Comparison of ENCODE assay signal across 1 cellular context in the genomic region with DNA sequence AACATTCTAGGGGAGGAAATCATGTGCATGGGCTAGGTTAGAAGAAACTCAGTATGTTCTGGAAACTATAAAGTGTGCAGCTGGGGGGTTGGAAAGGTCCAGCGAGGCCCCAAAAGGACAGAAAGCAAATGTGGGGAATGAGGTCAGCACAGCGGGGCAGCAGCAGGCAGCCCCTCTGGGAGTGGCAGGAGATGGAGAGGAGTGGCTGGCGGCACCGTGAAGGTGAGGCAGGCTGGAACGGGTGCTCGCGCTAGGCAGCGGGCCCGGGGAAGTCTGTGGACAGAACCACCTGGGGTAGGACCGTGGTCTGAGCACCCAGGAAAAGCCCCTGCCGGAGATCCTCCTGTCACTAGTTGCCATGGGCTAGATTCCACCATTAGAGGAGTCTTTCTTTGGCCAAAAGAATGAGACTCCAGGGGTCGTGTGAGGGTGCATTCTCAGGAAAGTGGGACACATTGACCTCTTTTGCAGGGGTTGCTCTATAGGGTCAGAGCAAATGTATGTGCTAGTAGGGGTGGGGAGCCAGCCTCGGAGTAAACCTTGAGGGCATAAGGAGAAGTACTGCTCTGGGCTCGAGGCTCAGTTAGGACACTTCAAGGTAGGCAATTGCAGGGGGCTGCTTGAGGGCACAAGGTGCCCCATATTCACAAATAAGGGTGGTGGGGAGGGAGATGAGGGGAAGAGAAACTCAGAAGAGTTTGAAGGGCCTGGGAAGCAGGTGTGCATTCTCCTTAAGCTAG.
TF ChIP-seq lines count a peak whose summit lies in the region.

No MANE protein-coding gene starts in this region.

TF ChIP-seq in liver, 16 proteins besides CTCF, POLR2A, EP300 and RAD21:
- TF ChIP-seq EGR1 (IDR thresholded peaks at IDR 0.05; ENCODE audit: low read depth in 2 of 2) (no peak), ATF3 (IDR thresholded peaks at IDR 0.05) (no peak), MAX (IDR thresholded peaks at IDR 0.05) (no peak), NR2F2 (IDR thresholded peaks at IDR 0.05) (no peak), FOXA1 (IDR thresholded peaks at IDR 0.05) (no peak), TAF1 (conservative IDR thresholded peaks at IDR 0.05) (no peak), FOXA2 (IDR thresholded peaks at IDR 0.05) (no peak), SP1 (IDR thresholded peaks at IDR 0.05) (no peak)
- TF ChIP-seq, protein P1, sequence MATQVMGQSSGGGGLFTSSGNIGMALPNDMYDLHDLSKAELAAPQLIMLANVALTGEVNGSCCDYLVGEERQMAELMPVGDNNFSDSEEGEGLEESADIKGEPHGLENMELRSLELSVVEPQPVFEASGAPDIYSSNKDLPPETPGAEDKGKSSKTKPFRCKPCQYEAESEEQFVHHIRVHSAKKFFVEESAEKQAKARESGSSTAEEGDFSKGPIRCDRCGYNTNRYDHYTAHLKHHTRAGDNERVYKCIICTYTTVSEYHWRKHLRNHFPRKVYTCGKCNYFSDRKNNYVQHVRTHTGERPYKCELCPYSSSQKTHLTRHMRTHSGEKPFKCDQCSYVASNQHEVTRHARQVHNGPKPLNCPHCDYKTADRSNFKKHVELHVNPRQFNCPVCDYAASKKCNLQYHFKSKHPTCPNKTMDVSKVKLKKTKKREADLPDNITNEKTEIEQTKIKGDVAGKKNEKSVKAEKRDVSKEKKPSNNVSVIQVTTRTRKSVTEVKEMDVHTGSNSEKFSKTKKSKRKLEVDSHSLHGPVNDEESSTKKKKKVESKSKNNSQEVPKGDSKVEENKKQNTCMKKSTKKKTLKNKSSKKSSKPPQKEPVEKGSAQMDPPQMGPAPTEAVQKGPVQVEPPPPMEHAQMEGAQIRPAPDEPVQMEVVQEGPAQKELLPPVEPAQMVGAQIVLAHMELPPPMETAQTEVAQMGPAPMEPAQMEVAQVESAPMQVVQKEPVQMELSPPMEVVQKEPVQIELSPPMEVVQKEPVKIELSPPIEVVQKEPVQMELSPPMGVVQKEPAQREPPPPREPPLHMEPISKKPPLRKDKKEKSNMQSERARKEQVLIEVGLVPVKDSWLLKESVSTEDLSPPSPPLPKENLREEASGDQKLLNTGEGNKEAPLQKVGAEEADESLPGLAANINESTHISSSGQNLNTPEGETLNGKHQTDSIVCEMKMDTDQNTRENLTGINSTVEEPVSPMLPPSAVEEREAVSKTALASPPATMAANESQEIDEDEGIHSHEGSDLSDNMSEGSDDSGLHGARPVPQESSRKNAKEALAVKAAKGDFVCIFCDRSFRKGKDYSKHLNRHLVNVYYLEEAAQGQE (IDR thresholded peaks at IDR 0.05) = no peak
